22 cellular contexts compared by ENCODE assay signal in genomic region chr14:89400529-89400928, GRCh38. TPM values are rescaled to one million over a fixed set of nuclear protein-coding genes. Genes with fewer than 3 reads are reported as not detected.
DNase-seq lines count a peak whose midpoint lies in the region; ATAC-seq and TF ChIP-seq lines count a peak whose summit lies in the region.
"Had no signal": no experiment of that assay in that cellular context is flagged by ENCODE, and none has a peak within 500 bp of the region (broad histone marks: within the 10 kb centered on the region; RNA-seq: fewer than 3 reads in every experiment).

No MANE protein-coding gene starts in this region.

- H3K79me2 ChIP-seq in smooth muscle cell (ENCODE audit: low read depth), result peaks cover 65% of the 10 kb centered on the region

- H3K4me1 Mint-ChIP-seq in activated CD8-positive, alpha-beta T cell treated with anti-CD3 and anti-CD28 coated beads for 36 hours (ENCODE audit: low read depth), result peaks cover 69% of the 10 kb centered on the region
- peaks cover 6% of the 10 kb centered on the region for H3K4me1 Mint-ChIP-seq in activated CD8-positive, alpha-beta T cell treated with anti-CD3 and anti-CD28 coated beads, Interleukin-2, amount 10 ng/mL, durations not matched to agents 7 days and 5 days (ENCODE audit: low read depth)
- H3K4me1 Mint-ChIP-seq in WTC11, result peaks cover 71% of the 10 kb centered on the region

- no peaks in the 10 kb centered on the region for H3K9me3 Mint-ChIP-seq in activated CD8-positive, alpha-beta T cell treated with anti-CD3 and anti-CD28 coated beads for 36 hours
- no peaks in the 10 kb centered on the region for H3K9me3 Mint-ChIP-seq in activated CD8-positive, alpha-beta T cell treated with anti-CD3 and anti-CD28 coated beads, Interleukin-2, amount 10 ng/mL, durations not matched to agents 7 days and 5 days (ENCODE audit: insufficient read depth)
- no peaks in the 10 kb centered on the region for H3K9me3 Mint-ChIP-seq in WTC11

- H3K9ac ChIP-seq in iPS-18a (ENCODE audit: low read length) (peak overlapping the region; percentile 50), smooth muscle cell (ENCODE audit: low read depth) (peak overlapping the region; percentile 41), colonic mucosa (ENCODE audit: low read depth in 2 of 2, low read length in 2 of 2) (no peak overlapping the region)

- no peak for TF ChIP-seq CTCF in activated CD8-positive, alpha-beta T cell treated with anti-CD3 and anti-CD28 coated beads for 36 hours (IDR thresholded peaks at IDR 0.05)
- TF ChIP-seq CTCF in WTC11 (IDR thresholded peaks at IDR 0.05), result no peak
- TF ChIP-seq CTCF in smooth muscle cell (IDR thresholded peaks at IDR 0.05; ENCODE audit: borderline replicate concordance, insufficient read depth, poor library complexity, severe bottlenecking), result no peak
- no peak for TF ChIP-seq CTCF in colonic mucosa (IDR thresholded peaks at IDR 0.05)

- no peak for DNase-seq in activated CD8-positive, alpha-beta T cell treated with anti-CD3 and anti-CD28 coated beads for 36 hours
- DNase-seq in activated CD8-positive, alpha-beta T cell treated with anti-CD3 and anti-CD28 coated beads, Interleukin-2, amount 10 ng/mL, durations not matched to agents 7 days and 5 days, result no peak
- DNase-seq in WTC11 (ENCODE audit: low spot score) (no peak), smooth muscle cell (lab: John Stamatoyannopoulos, UW; ENCODE audit: unreplicated experiment) (no peak), colonic mucosa (no peak)
- DNase-seq in activated CD4-positive, alpha-beta T cell treated with anti-CD3 and anti-CD28 coated beads, Interleukin-2, amount 50 U/mL, for 48 hours, result no peak
- DNase-seq: 8988T; activated T-cell treated with anti-CD3 and anti-CD28 coated beads, Interleukin-2, amount 50 U/mL, for 48 hours; GF-D8; KBM-7; NCI-H1694 treated with DMSO at 0.1 percent for 48 hours; NCI-H748 treated with DMSO at 0.1 percent for 48 hours; nucleus accumbens; PC-3; retina; SJCRH30; stimulated activated CD4-positive, alpha-beta T cell treated with anti-CD3 and anti-CD28 coated beads, Interleukin-12 subunit alpha, Interleukin-12 subunit beta, amount 100 ng/mL, for 4 hours had no signal

- H3K36me3 ChIP-seq in iPS-18a (ENCODE audit: control insufficient read depth, low read depth, low read length) (no peaks in the 10 kb centered on the region), smooth muscle cell (ENCODE audit: low read depth) (no peaks in the 10 kb centered on the region), colonic mucosa (no peaks in the 10 kb centered on the region)

- peaks cover 34% of the 10 kb centered on the region for H3K4me1 ChIP-seq in iPS-18a (ENCODE audit: control insufficient read depth, low read depth, low read length)
- H3K4me1 ChIP-seq in smooth muscle cell (ENCODE audit: low read depth), result no peaks in the 10 kb centered on the region
- no peaks in the 10 kb centered on the region for H3K4me1 ChIP-seq in colonic mucosa
- H3K4me1 ChIP-seq: SJCRH30 had no signal

- WGBS in smooth muscle cell (ENCODE audit: low lambda C conversion rate), result 97% methylated on average over 2 of the region's 2 CpGs

- CTCF ChIA-PET in activated CD8-positive, alpha-beta T cell treated with anti-CD3 and anti-CD28 coated beads for 36 hours (lab: Charles Lee), result no interaction called here
- CTCF ChIA-PET in activated CD8-positive, alpha-beta T cell treated with anti-CD3 and anti-CD28 coated beads, Interleukin-2, amount 10 ng/mL, durations not matched to agents 7 days and 5 days (lab: Charles Lee), result no interaction called here
- CTCF ChIA-PET in WTC11 (lab: Charles Lee), result no interaction called here

- POLR2A ChIA-PET in activated CD8-positive, alpha-beta T cell treated with anti-CD3 and anti-CD28 coated beads for 36 hours (lab: Charles Lee), result no interaction called here
- POLR2A ChIA-PET in activated CD8-positive, alpha-beta T cell treated with anti-CD3 and anti-CD28 coated beads, Interleukin-2, amount 10 ng/mL, durations not matched to agents 7 days and 5 days (lab: Charles Lee), result no interaction called here
- POLR2A ChIA-PET in WTC11 (lab: Charles Lee), result no interaction called here

- H4K20me1 ChIP-seq in smooth muscle cell (ENCODE audit: low read depth), result peaks cover 74% of the 10 kb centered on the region

- no peak overlapping the region for H2AFZ ChIP-seq in smooth muscle cell (ENCODE audit: low read depth)

- H3K27me3 ChIP-seq in iPS-18a (ENCODE audit: control insufficient read depth, insufficient read depth, low read length) (no peaks in the 10 kb centered on the region), smooth muscle cell (ENCODE audit: low read depth) (no peaks in the 10 kb centered on the region), colonic mucosa (no peaks in the 10 kb centered on the region)
- H3K27me3 ChIP-seq: heart left ventricle, SJCRH30 had no signal

- H3K27ac Mint-ChIP-seq in activated CD8-positive, alpha-beta T cell treated with anti-CD3 and anti-CD28 coated beads for 36 hours, result peak overlapping the region; percentile 1
- no peak overlapping the region for H3K27ac Mint-ChIP-seq in activated CD8-positive, alpha-beta T cell treated with anti-CD3 and anti-CD28 coated beads, Interleukin-2, amount 10 ng/mL, durations not matched to agents 7 days and 5 days
- peak overlapping the region; percentile 50 for H3K27ac Mint-ChIP-seq in WTC11

- no peak overlapping the region for H3K4me3 ChIP-seq in iPS-18a (ENCODE audit: low read length)
- no peak overlapping the region for H3K4me3 ChIP-seq in smooth muscle cell
- H3K4me3 ChIP-seq in colonic mucosa, result no peak overlapping the region
- H3K4me3 ChIP-seq: SJCRH30 had no signal

- H3K4me2 ChIP-seq in smooth muscle cell, result no peak overlapping the region

- H3F3A ChIP-seq in smooth muscle cell (ENCODE audit: low read depth), result peaks cover 12% of the 10 kb centered on the region

- H3K4me3 Mint-ChIP-seq in activated CD8-positive, alpha-beta T cell treated with anti-CD3 and anti-CD28 coated beads for 36 hours, result no peak overlapping the region
- no peak overlapping the region for H3K4me3 Mint-ChIP-seq in activated CD8-positive, alpha-beta T cell treated with anti-CD3 and anti-CD28 coated beads, Interleukin-2, amount 10 ng/mL, durations not matched to agents 7 days and 5 days
- H3K4me3 Mint-ChIP-seq in WTC11, result no peak overlapping the region

- H3K27ac ChIP-seq in iPS-18a (ENCODE audit: low read length) (peak overlapping the region; percentile 13), smooth muscle cell (ENCODE audit: low read depth) (no peak overlapping the region), colonic mucosa (no peak overlapping the region)
- H3K27ac ChIP-seq: coronary artery, SJCRH30 had no signal

- no peaks in the 10 kb centered on the region for H3K27me3 Mint-ChIP-seq in activated CD8-positive, alpha-beta T cell treated with anti-CD3 and anti-CD28 coated beads for 36 hours
- no peaks in the 10 kb centered on the region for H3K27me3 Mint-ChIP-seq in activated CD8-positive, alpha-beta T cell treated with anti-CD3 and anti-CD28 coated beads, Interleukin-2, amount 10 ng/mL, durations not matched to agents 7 days and 5 days (ENCODE audit: low read depth)
- no peaks in the 10 kb centered on the region for H3K27me3 Mint-ChIP-seq in WTC11 (ENCODE audit: low read depth)

- intact Hi-C loops in activated CD8-positive, alpha-beta T cell treated with anti-CD3 and anti-CD28 coated beads for 36 hours (cut with micrococcal nuclease), result no loop called here
- intact Hi-C loops in colonic mucosa (cut with DNase I), result no loop called here

- no peak for ATAC-seq in activated CD8-positive, alpha-beta T cell treated with anti-CD3 and anti-CD28 coated beads for 36 hours
- ATAC-seq in activated CD8-positive, alpha-beta T cell treated with anti-CD3 and anti-CD28 coated beads, Interleukin-2, amount 10 ng/mL, durations not matched to agents 7 days and 5 days, result no peak
- ATAC-seq in WTC11, result no peak
- no peak for ATAC-seq in HG03521 (IDR thresholded peaks at IDR 0.05; ENCODE audit: unreplicated experiment)
- ATAC-seq: left lobe of liver, PC-3 had no signal

- peaks cover 56% of the 10 kb centered on the region for H3K36me3 Mint-ChIP-seq in activated CD8-positive, alpha-beta T cell treated with anti-CD3 and anti-CD28 coated beads for 36 hours (ENCODE audit: low read depth)
- peaks cover 34% of the 10 kb centered on the region for H3K36me3 Mint-ChIP-seq in activated CD8-positive, alpha-beta T cell treated with anti-CD3 and anti-CD28 coated beads, Interleukin-2, amount 10 ng/mL, durations not matched to agents 7 days and 5 days (ENCODE audit: low read depth)
- H3K36me3 Mint-ChIP-seq in WTC11, result peaks cover 20% of the 10 kb centered on the region

- H3K9me3 ChIP-seq in iPS-18a (ENCODE audit: control insufficient read depth, low read depth, low read length), result no peaks in the 10 kb centered on the region
- no peaks in the 10 kb centered on the region for H3K9me3 ChIP-seq in smooth muscle cell (replicated peaks; ENCODE audit: low read depth)
- no peaks in the 10 kb centered on the region for H3K9me3 ChIP-seq in colonic mucosa
- H3K9me3 ChIP-seq: heart left ventricle, SJCRH30 had no signal

RNA-seq across cellular contexts. Expression of gene FOXN3, which starts 16.5 kb away (rescaled TPM):
- total RNA-seq in activated CD8-positive, alpha-beta T cell treated with anti-CD3 and anti-CD28 coated beads for 36 hours, result 10 to 100 TPM; 83.4 to 85.0 TPM
- 10 to 100 TPM; 70.3 to 72.7 TPM for total RNA-seq in activated CD8-positive, alpha-beta T cell treated with anti-CD3 and anti-CD28 coated beads, Interleukin-2, amount 10 ng/mL, durations not matched to agents 7 days and 5 days
- total RNA-seq in WTC11 (2021) (143 to 170 TPM (median 147 TPM) in 3 replicates), smooth muscle cell (21.0 and 31.5 TPM in 2 replicates), colonic mucosa (10 to 100 TPM; 46.8 to 72.6 TPM)
- polyA plus RNA-seq in smooth muscle cell, result 24.5 and 24.7 TPM in 2 replicates

Comparison
In these comparisons a context has a peak if more than half of its experiments do, and no peak if none do; other contexts are left out.
1. H3K9ac ChIP-seq: peak in iPS-18a (single experiment) and smooth muscle cell (single experiment); none in colonic mucosa (0 of 2).